ENCODE assay signal across 23 cellular contexts in genomic region chrX:110397353-110397752, GRCh38. TPM values are rescaled to one million over a fixed set of nuclear protein-coding genes. Genes with fewer than 3 reads are reported as not detected.
DNase-seq lines count a peak whose midpoint lies in the region; ATAC-seq, FAIRE-seq and TF ChIP-seq lines count a peak whose summit lies in the region.
"Had no signal": no experiment of that assay in that cellular context is flagged by ENCODE, and none has a peak within 500 bp of the region (broad histone marks: within the 10 kb centered on the region; RNA-seq: fewer than 3 reads in every experiment).

No MANE protein-coding gene starts in this region.

- FAIRE-seq in A549 (lab: Jason Lieb, UNC): no peak
- FAIRE-seq in bronchial epithelial cell (lab: Jason Lieb, UNC): no peak
- FAIRE-seq: GM12878 had no signal

- CTCF ChIA-PET in A549 (lab: Yijun Ruan, JAX): interaction anchor here (3.7 kb wide), 1 partner anchor 11 kb away, joined by 21 read pairs; no protein-coding TSS in a partner anchor

- H3K36me3 ChIP-seq in bronchial epithelial cell (ENCODE audit: control insufficient read depth, insufficient read depth, low read length) (no peaks in the 10 kb centered on the region), mesenchymal stem cell (ENCODE audit: control insufficient read depth in 1 of 2, insufficient read depth in 2 of 2, low read depth in 1 of 2, low read length in 2 of 2) (no peaks in the 10 kb centered on the region)

- H3K79me1 ChIP-seq in mesenchymal stem cell (replicated peaks; ENCODE audit: low read length, poor library complexity, severe bottlenecking): no peaks in the 10 kb centered on the region

- DNase-seq in A549 (ENCODE audit: low read depth in 1 of 2, low spot score in 1 of 2) (no peak), NCI-H69 (lab: John Stamatoyannopoulos, UW) (peak; percentile 27), bronchial epithelial cell (ENCODE audit: low read depth) (peak; percentile 47), mesenchymal stem cell (no peak), left cardiac atrium (no peak), DMS153 treated with DMSO at 0.1 percent for 48 hours (lab: John Stamatoyannopoulos, UW; ENCODE audit: unreplicated experiment) (no peak)
- no peak for DNase-seq in stimulated activated CD4-positive, alpha-beta T cell treated with anti-CD3 and anti-CD28 coated beads, Interleukin-2, amount 100 ng/mL, for 24 hours
- DNase-seq: Calu3; CD4-positive, alpha-beta T cell; DMS53; EL; H7; Kasumi-1; NCI-H1092 treated with DMSO at 0.1 percent for 48 hours; NCI-H146; NCI-H2029 treated with DMSO at 0.1 percent for 48 hours; NCI-H2171; NCI-H526 treated with DMSO at 0.1 percent for 48 hours; RPMI8226 had no signal

- peak overlapping the region; percentile 52 for H2BK15ac ChIP-seq in mesenchymal stem cell (ENCODE audit: low read depth, poor library complexity, severe bottlenecking)

- no peak overlapping the region for H2BK120ac ChIP-seq in mesenchymal stem cell (ENCODE audit: low read depth, low read length)

- H3K27me3 ChIP-seq in bronchial epithelial cell (ENCODE audit: control insufficient read depth, insufficient read depth, low read length) (no peaks in the 10 kb centered on the region), mesenchymal stem cell (ENCODE audit: control insufficient read depth in 1 of 2, insufficient read depth in 1 of 2, low read length in 2 of 2) (peaks cover 0 to 27% of the 10 kb centered on the region in 2 experiments)

- no peak overlapping the region for H4K91ac ChIP-seq in mesenchymal stem cell (ENCODE audit: low read length)

- no peak overlapping the region for H2AFZ ChIP-seq in mesenchymal stem cell (ENCODE audit: low read depth, low read length)

- no peak overlapping the region for H2BK12ac ChIP-seq in mesenchymal stem cell (ENCODE audit: low read length in 2 of 2)

- H3K23ac ChIP-seq in mesenchymal stem cell (ENCODE audit: low read length in 2 of 2): no peak overlapping the region

- no peak for TF ChIP-seq RAD21 in A549 (conservative IDR thresholded peaks at IDR 0.05 in 1 of 2, IDR thresholded peaks at IDR 0.05 in 1 of 2)

- POLR2A ChIA-PET in A549 (lab: Yijun Ruan, JAX): no interaction called here

- H2AK5ac ChIP-seq in mesenchymal stem cell (ENCODE audit: low read length, severe bottlenecking): no peak overlapping the region

- H3K14ac ChIP-seq in mesenchymal stem cell (ENCODE audit: low read length in 2 of 2): no peak overlapping the region

- peak overlapping the region in 1 of 2 experiments; percentile 35 for H3K4ac ChIP-seq in mesenchymal stem cell (ENCODE audit: low read depth in 1 of 2, low read length in 2 of 2)

- TF ChIP-seq CTCF in A549 (IDR thresholded peaks at IDR 0.05) (no peak), bronchial epithelial cell (IDR thresholded peaks at IDR 0.05; ENCODE audit: insufficient read depth, low read length, severe bottlenecking) (no peak)

- ATAC-seq in A549 (no peak), left cardiac atrium (no peak), GM19395 (IDR thresholded peaks at IDR 0.05; ENCODE audit: unreplicated experiment) (no peak)

- H3K4me3 ChIP-seq in A549 (no peak overlapping the region), bronchial epithelial cell (ENCODE audit: low read depth, low read length) (no peak overlapping the region), mesenchymal stem cell (ENCODE audit: insufficient read depth in 1 of 2, low read depth in 1 of 2, low read length in 2 of 2) (no peak overlapping the region)
- H3K4me3 ChIP-seq: GM12878 had no signal

- peak overlapping the region; percentile 65; the same call in 2 of the 3 replicates for H3K4me2 ChIP-seq in A549
- H3K4me2 ChIP-seq in mesenchymal stem cell (ENCODE audit: low read length, poor library complexity, severe bottlenecking): no peak overlapping the region

- H2BK5ac ChIP-seq in mesenchymal stem cell (ENCODE audit: low read depth, low read length, poor library complexity, severe bottlenecking): no peak overlapping the region

- H3K27ac ChIP-seq in A549: peak overlapping the region; percentile 52 to 63; a peak in 4 of 6 replicates
- no peak overlapping the region for H3K27ac ChIP-seq in mesenchymal stem cell (ENCODE audit: low read length, poor library complexity, severe bottlenecking)

- intact Hi-C loops in left cardiac atrium (cut with DNase I): no loop called here

- H3K9me3 ChIP-seq in A549 (no peaks in the 10 kb centered on the region), mesenchymal stem cell (ENCODE audit: control insufficient read depth, low read length) (no peaks in the 10 kb centered on the region)

- TF ChIP-seq POLR2A in A549 (IDR thresholded peaks at IDR 0.05; ENCODE audit: low read length): no peak

- no peak for TF ChIP-seq EP300 in A549 (IDR thresholded peaks at IDR 0.05)

- no peak overlapping the region for H3K18ac ChIP-seq in mesenchymal stem cell (ENCODE audit: low read depth in 1 of 2, low read length in 2 of 2)

- H3K9ac ChIP-seq in mesenchymal stem cell (ENCODE audit: low read length): no peak overlapping the region

- H4K8ac ChIP-seq in mesenchymal stem cell (ENCODE audit: low read length): no peak overlapping the region

- H3K4me1 ChIP-seq in A549: peaks cover 35% of the 10 kb centered on the region
- peaks cover 15% of the 10 kb centered on the region for H3K4me1 ChIP-seq in mesenchymal stem cell (ENCODE audit: control insufficient read depth, insufficient read depth, low read depth, low read length)

TF ChIP-seq in A549, 52 proteins besides CTCF, POLR2A, EP300 and RAD21:
- no peak for TF ChIP-seq RCOR1 (IDR thresholded peaks at IDR 0.05; ENCODE audit: low read depth, low read length)
- no peak for TF ChIP-seq CEBPB (IDR thresholded peaks at IDR 0.05)
- no peak for TF ChIP-seq NFE2L2 (conservative IDR thresholded peaks at IDR 0.05; ENCODE audit: low read length)
- TF ChIP-seq HDAC2 (IDR thresholded peaks at IDR 0.05): no peak
- no peak for TF ChIP-seq MAX (IDR thresholded peaks at IDR 0.05)
- no peak for TF ChIP-seq ATOH8 (CRISPR knock-in tag; IDR thresholded peaks at IDR 0.05; ENCODE audit: low read depth)
- TF ChIP-seq SMC3 (IDR thresholded peaks at IDR 0.05): no peak
- TF ChIP-seq POLR2AphosphoS2 (conservative IDR thresholded peaks at IDR 0.05; ENCODE audit: low read length): no peak
- no peak for TF ChIP-seq EHF (CRISPR knock-in tag; IDR thresholded peaks at IDR 0.05)
- TF ChIP-seq BHLHE40 (IDR thresholded peaks at IDR 0.05; ENCODE audit: low read depth, low read length): no peak
- TF ChIP-seq FOSB (CRISPR knock-in tag; IDR thresholded peaks at IDR 0.05): no peak
- no peak for TF ChIP-seq USF2 (IDR thresholded peaks at IDR 0.05)
- no peak for TF ChIP-seq SREBF2 (IDR thresholded peaks at IDR 0.05)

RNA-seq across cellular contexts. Expression of gene RTL9, which starts 38.7 kb away (rescaled TPM):
- polyA plus RNA-seq in A549 (2011; rRNA removed) (0.04 and 0.12 TPM in 2 replicates), A549 (2017; fragmentation: RNase III; extraction: RNeasy Plus Mini Kit Qiagen cat#74134 plus additional on column Dnase treatment) (0.05 to 0.06 TPM (median 0.05 TPM) in 3 replicates)
- polyA plus RNA-seq in A549 (2012; cell fraction: cytosol; rRNA removed): 0.01 TPM in 2 replicates
- 0.02 and 0.06 TPM in 2 replicates for polyA plus RNA-seq in A549 (2012; cell fraction: nucleus; rRNA removed)
- 0.08 and 0.10 TPM in 2 replicates for polyA minus RNA-seq in A549 (2011; rRNA and poly(A)+ RNA removed)
- total RNA-seq in bronchial epithelial cell (not detected in 2 replicates), left cardiac atrium (under 1 TPM; 0.15 to 0.63 TPM)
- polyA plus RNA-seq in mesenchymal stem cell (2013, experiment 1 of 2): 0.33 TPM
- polyA plus RNA-seq in mesenchymal stem cell (2013, experiment 2 of 2): 0.49 TPM
- total RNA-seq: Calu3; CD4-positive, alpha-beta T cell; OCI-LY7 had no signal
- polyA plus RNA-seq: IgD-negative memory B cell had no signal

Comparison
In these comparisons a context has a peak if more than half of its experiments do, and no peak if none do; other contexts are left out.
1. DNase-seq: peak in NCI-H69 (single experiment) and bronchial epithelial cell (single experiment); none in A549 (0 of 2), mesenchymal stem cell (single experiment), left cardiac atrium (single experiment), stimulated activated CD4-positive, alpha-beta T cell treated with anti-CD3 and anti-CD28 coated beads, Interleukin-2, amount 100 ng/mL, for 24 hours (0 of 2) and DMS153 treated with DMSO at 0.1 percent for 48 hours (single experiment).